Comparison of ENCODE assay signal across 21 cellular contexts in genomic region chr6:108616973-108617372, GRCh38. TPM values are rescaled to one million over a fixed set of nuclear protein-coding genes. Genes with fewer than 3 reads are reported as not detected.
DNase-seq lines count a peak whose midpoint lies in the region; ATAC-seq and TF ChIP-seq lines count a peak whose summit lies in the region.
"Had no signal": no experiment of that assay in that cellular context is flagged by ENCODE, and none has a peak within 500 bp of the region (broad histone marks: within the 10 kb centered on the region; RNA-seq: fewer than 3 reads in every experiment).

No MANE protein-coding gene starts in this region.

- no peaks in the 10 kb centered on the region for H3K27me3 ChIP-seq in right cardiac atrium (ENCODE audit: control insufficient read depth, insufficient read depth)
- H3K27me3 ChIP-seq in upper lobe of right lung = no peaks in the 10 kb centered on the region
- H3K27me3 ChIP-seq: colonic mucosa had no signal

- no peaks in the 10 kb centered on the region for H3K27me3 Mint-ChIP-seq in activated CD8-positive, alpha-beta memory T cell treated with anti-CD3 and anti-CD28 coated beads, Interleukin-2, amount 10 ng/mL, durations not matched to agents 7 days and 5 days
- H3K27me3 Mint-ChIP-seq: activated naive CD8-positive, alpha-beta T cell treated with anti-CD3 and anti-CD28 coated beads for 36 hours; brain; stimulated activated naive CD8-positive, alpha-beta T cell treated with anti-CD3 and anti-CD28 coated beads, Interleukin-15, Interleukin-2, amounts not matched to agents 100 ng/mL and 50 ng/mL, for 24 hours had no signal

- ATAC-seq in Right ventricle myocardium superior (ENCODE audit: poor library complexity) (peak; percentile 32), right cardiac atrium (no peak), upper lobe of right lung (peak; percentile 58)
- no peak for ATAC-seq in activated CD8-positive, alpha-beta memory T cell treated with anti-CD3 and anti-CD28 coated beads, Interleukin-2, amount 10 ng/mL, durations not matched to agents 7 days and 5 days
- ATAC-seq: activated CD4-positive, CD25-positive, alpha-beta regulatory T cell treated with anti-CD3 and anti-CD28 coated beads, Interleukin-2, amount 50 U/mL, for 24 hours had no signal

- peaks cover 24% of the 10 kb centered on the region for H3K4me1 Mint-ChIP-seq in activated CD8-positive, alpha-beta memory T cell treated with anti-CD3 and anti-CD28 coated beads, Interleukin-2, amount 10 ng/mL, durations not matched to agents 7 days and 5 days

- H3K36me3 ChIP-seq in upper lobe of right lung = no peaks in the 10 kb centered on the region
- H3K36me3 ChIP-seq: colonic mucosa had no signal

- intact Hi-C loops in Right ventricle myocardium superior (cut with DNase I) = no loop called here
- intact Hi-C loops in right cardiac atrium (cut with DNase I) = no loop called here
- intact Hi-C loops in upper lobe of right lung (cut with DNase I) = no loop called here

- CTCF ChIA-PET in activated CD8-positive, alpha-beta memory T cell treated with anti-CD3 and anti-CD28 coated beads, Interleukin-2, amount 10 ng/mL, durations not matched to agents 7 days and 5 days (lab: Charles Lee) = interaction anchor here (1.4 kb wide), 1 partner anchor 10 kb away, joined by 4 read pairs; no protein-coding TSS in a partner anchor

- H3K4me1 ChIP-seq in right cardiac atrium (ENCODE audit: control insufficient read depth, insufficient read depth, low read length) (peaks cover 16% of the 10 kb centered on the region), upper lobe of right lung (peaks cover 62% of the 10 kb centered on the region)
- H3K4me1 ChIP-seq: colonic mucosa had no signal

- TF ChIP-seq CTCF in fibroblast of mammary gland (conservative IDR thresholded peaks at IDR 0.05; ENCODE audit: control insufficient read depth, insufficient read depth, low read depth, low read length) (no peak), upper lobe of right lung (IDR thresholded peaks at IDR 0.05) (no peak)

- peaks cover 16% of the 10 kb centered on the region for H3K36me3 Mint-ChIP-seq in activated CD8-positive, alpha-beta memory T cell treated with anti-CD3 and anti-CD28 coated beads, Interleukin-2, amount 10 ng/mL, durations not matched to agents 7 days and 5 days

- H3K9me3 ChIP-seq in right cardiac atrium (ENCODE audit: control insufficient read depth, low read length) (no peaks in the 10 kb centered on the region), upper lobe of right lung (peaks cover 4% of the 10 kb centered on the region)
- H3K9me3 ChIP-seq: colonic mucosa had no signal

- H3K9me3 Mint-ChIP-seq in activated CD8-positive, alpha-beta memory T cell treated with anti-CD3 and anti-CD28 coated beads, Interleukin-2, amount 10 ng/mL, durations not matched to agents 7 days and 5 days (ENCODE audit: low read depth) = peaks cover 4% of the 10 kb centered on the region

- no peak overlapping the region for H3K27ac Mint-ChIP-seq in activated CD8-positive, alpha-beta memory T cell treated with anti-CD3 and anti-CD28 coated beads, Interleukin-2, amount 10 ng/mL, durations not matched to agents 7 days and 5 days
- H3K27ac Mint-ChIP-seq: activated naive CD8-positive, alpha-beta T cell treated with anti-CD3 and anti-CD28 coated beads for 36 hours; activated T-helper 1 cell treated with anti-CD3 and anti-CD28 coated beads, Interleukin-12 subunit alpha, Interleukin-12 subunit beta, Interleukin-2, Interleukin-4 antibody, amounts not matched to agents 30 ng/mL and 10 ng/mL and 1 ng/mL, durations not matched to agents 14 hours and 24 hours and 36 hours; brain; stimulated activated naive CD8-positive, alpha-beta T cell treated with anti-CD3 and anti-CD28 coated beads, Interleukin-15, Interleukin-2, amounts not matched to agents 100 ng/mL and 50 ng/mL, for 24 hours had no signal

- H3K4me3 ChIP-seq in right cardiac atrium (ENCODE audit: low read length) (no peak overlapping the region), fibroblast of mammary gland (ENCODE audit: control insufficient read depth, low read depth, low read length) (no peak overlapping the region), upper lobe of right lung (no peak overlapping the region)
- H3K4me3 ChIP-seq: colonic mucosa had no signal

- H3K27ac ChIP-seq in right cardiac atrium (ENCODE audit: low read length) (no peak overlapping the region), upper lobe of right lung (no peak overlapping the region), substantia nigra (ENCODE audit: low read depth, low read length, poor library complexity, severe bottlenecking) (no peak overlapping the region)
- H3K27ac ChIP-seq: colonic mucosa, parathyroid adenoma had no signal

- H3K4me3 Mint-ChIP-seq in activated CD8-positive, alpha-beta memory T cell treated with anti-CD3 and anti-CD28 coated beads, Interleukin-2, amount 10 ng/mL, durations not matched to agents 7 days and 5 days = no peak overlapping the region
- H3K4me3 Mint-ChIP-seq: activated naive CD8-positive, alpha-beta T cell treated with anti-CD3 and anti-CD28 coated beads for 36 hours; activated T-helper 1 cell treated with anti-CD3 and anti-CD28 coated beads, Interleukin-12 subunit alpha, Interleukin-12 subunit beta, Interleukin-2, Interleukin-4 antibody, amounts not matched to agents 30 ng/mL and 10 ng/mL and 1 ng/mL, durations not matched to agents 14 hours and 24 hours and 36 hours; brain; stimulated activated naive CD8-positive, alpha-beta T cell treated with anti-CD3 and anti-CD28 coated beads, Interleukin-15, Interleukin-2, amounts not matched to agents 100 ng/mL and 50 ng/mL, for 24 hours had no signal

- DNase-seq in Right ventricle myocardium superior (no peak), right cardiac atrium (no peak), NOMO-1 (lab: John Stamatoyannopoulos, UW; ENCODE audit: unreplicated experiment in 2 of 2) (peak; percentile 33 to 72), fibroblast of mammary gland (ENCODE audit: low read depth) (peak; percentile 41), upper lobe of right lung (no peak), substantia nigra (lab: John Stamatoyannopoulos, UW) (no peak)
- no peak for DNase-seq in activated CD8-positive, alpha-beta memory T cell treated with anti-CD3 and anti-CD28 coated beads, Interleukin-2, amount 10 ng/mL, durations not matched to agents 7 days and 5 days
- DNase-seq in effector CD4-positive, alpha-beta T cell = no peak
- DNase-seq: activated naive CD8-positive, alpha-beta T cell treated with anti-CD3 and anti-CD28 coated beads for 36 hours; C1 segment of cervical spinal cord; colonic mucosa; DMS153; H7; hippocampal formation; NCI-H187 treated with DMSO at 0.1 percent for 48 hours; SHP77 treated with DMSO at 0.1 percent for 48 hours had no signal

RNA-seq across cellular contexts. Expression of gene FOXO3, which starts 56.3 kb away (rescaled TPM):
- total RNA-seq in Right ventricle myocardium superior (32.4 TPM), right cardiac atrium (10 to 100 TPM; 33.2 to 50.0 (median 39.8) TPM), upper lobe of right lung (73.6 TPM)
- polyA plus RNA-seq in right cardiac atrium = 16.4 TPM
- total RNA-seq in activated CD8-positive, alpha-beta memory T cell treated with anti-CD3 and anti-CD28 coated beads, Interleukin-2, amount 10 ng/mL, durations not matched to agents 7 days and 5 days = 10 to 100 TPM; 13.4 to 14.7 TPM

Comparison
In these comparisons a context has a peak if more than half of its experiments do, and no peak if none do; other contexts are left out.
1. ATAC-seq: peak in Right ventricle myocardium superior (single experiment) and upper lobe of right lung (single experiment); none in right cardiac atrium (0 of 2) and activated CD8-positive, alpha-beta memory T cell treated with anti-CD3 and anti-CD28 coated beads, Interleukin-2, amount 10 ng/mL, durations not matched to agents 7 days and 5 days (single experiment).
2. DNase-seq: peak in NOMO-1 (2 of 2) and fibroblast of mammary gland (single experiment); none in Right ventricle myocardium superior (single experiment), right cardiac atrium (0 of 3), upper lobe of right lung (single experiment), substantia nigra (0 of 49), activated CD8-positive, alpha-beta memory T cell treated with anti-CD3 and anti-CD28 coated beads, Interleukin-2, amount 10 ng/mL, durations not matched to agents 7 days and 5 days (single experiment) and effector CD4-positive, alpha-beta T cell (single experiment).